1 cellular context compared by ENCODE assay signal in genomic region chr1:163323339-163323738, GRCh38.
TF ChIP-seq lines count a peak whose summit lies in the region.

No MANE protein-coding gene starts in this region.

TF ChIP-seq in K562, 482 proteins besides CTCF, POLR2A, EP300 and RAD21:
- TF ChIP-seq KDM1A (IDR thresholded peaks at IDR 0.05), result 0 out of 4 replicates have a peak, but pooled peaks of 1 of the 2 experiments have one; percentile 28
- TF ChIP-seq ZNF121 (CRISPR knock-in tag; conservative IDR thresholded peaks at IDR 0.05), result peak; percentile 97
- TF ChIP-seq RBM25 (IDR thresholded peaks at IDR 0.05; ENCODE audit: low read depth, low read length, severe bottlenecking), result peak; percentile 42
- TF ChIP-seq BCOR (IDR thresholded peaks at IDR 0.05), result 0 out of 2 replicates have a peak, but pooled peaks have one; percentile 52
TF ChIP-seq in K562: peak in this region for 4; not testable (repeated sequence) for 478.
